ENCODE assay signal across 9 cellular contexts in the genomic region with DNA sequence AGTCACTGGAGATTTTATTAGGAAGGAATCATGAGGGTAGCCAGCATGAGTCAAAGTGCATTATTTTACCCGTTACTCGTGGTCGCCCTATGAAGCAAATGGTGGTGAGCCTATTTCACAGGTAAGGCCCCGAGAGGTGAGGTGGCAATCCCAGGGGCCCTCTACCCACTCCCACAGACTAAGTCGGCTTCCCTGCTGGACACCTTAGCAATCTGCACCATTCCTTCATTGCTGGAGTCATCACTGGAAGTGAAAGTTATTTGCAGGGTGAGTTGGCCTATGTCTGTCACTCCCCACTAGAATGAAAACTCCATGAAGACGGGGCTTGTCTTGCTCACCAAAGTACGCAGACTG. TPM values are rescaled to one million over a fixed set of nuclear protein-coding genes. Genes with fewer than 3 reads are reported as not detected.
DNase-seq lines count a peak whose midpoint lies in the region; ATAC-seq and TF ChIP-seq lines count a peak whose summit lies in the region.
"Had no signal": no experiment of that assay in that cellular context is flagged by ENCODE, and none has a peak within 500 bp of the region (broad histone marks: within the 10 kb centered on the region; RNA-seq: fewer than 3 reads in every experiment).

No MANE protein-coding gene starts in this region.

- no peak for TF ChIP-seq CTCF in transverse colon (IDR thresholded peaks at IDR 0.05)
- no peak for TF ChIP-seq CTCF in glutamatergic neuron (IDR thresholded peaks at IDR 0.05; ENCODE audit: partially characterized antibody, unreplicated experiment)

- no peaks in the 10 kb centered on the region for H3K36me3 Mint-ChIP-seq in activated naive CD4-positive, alpha-beta T cell treated with anti-CD3 and anti-CD28 coated beads for 36 hours (ENCODE audit: low read depth)
- no peaks in the 10 kb centered on the region for H3K36me3 Mint-ChIP-seq in glutamatergic neuron (ENCODE audit: unreplicated experiment)

- 70 to 100% methylated on average over 1 to 7 of the region's 7 CpGs for WGBS in transverse colon (ENCODE audit: low coverage in 1 of 2), 2 donors

- H3K4me1 ChIP-seq in mucosa of rectum (ENCODE audit: control insufficient read depth in 2 of 2, insufficient read depth in 2 of 2, low read length in 2 of 2) (peaks cover 46 to 68% of the 10 kb centered on the region in 2 donors), transverse colon (peaks cover 47 to 62% (median 50%) of the 10 kb centered on the region in 4 donors)

- H3K9me3 Mint-ChIP-seq in activated naive CD4-positive, alpha-beta T cell treated with anti-CD3 and anti-CD28 coated beads for 36 hours, result no peaks in the 10 kb centered on the region
- peaks cover 2% of the 10 kb centered on the region for H3K9me3 Mint-ChIP-seq in glutamatergic neuron (ENCODE audit: unreplicated experiment)
- H3K9me3 Mint-ChIP-seq: CD4-positive, alpha-beta T cell had no signal

- ATAC-seq in HG02642 (IDR thresholded peaks at IDR 0.05; ENCODE audit: poor library complexity, unreplicated experiment), result no peak
- no peak for ATAC-seq in activated CD4-positive, CD25-positive, alpha-beta regulatory T cell treated with anti-CD3 and anti-CD28 coated beads, Interleukin-2, amount 50 U/mL, for 24 hours

- peak overlapping the region; percentile 90 for H3K27ac Mint-ChIP-seq in activated naive CD4-positive, alpha-beta T cell treated with anti-CD3 and anti-CD28 coated beads for 36 hours
- no peak overlapping the region for H3K27ac Mint-ChIP-seq in glutamatergic neuron (ENCODE audit: unreplicated experiment)

- DNase-seq in activated naive CD4-positive, alpha-beta T cell treated with anti-CD3 and anti-CD28 coated beads for 36 hours, result peak; percentile 59
- no peak for DNase-seq in activated naive CD4-positive, alpha-beta T cell (lab: John Stamatoyannopoulos, UW)
- no peak for DNase-seq in transverse colon
- no peak for DNase-seq in glutamatergic neuron

- TF ChIP-seq EP300 in transverse colon (IDR thresholded peaks at IDR 0.05; ENCODE audit: low read depth), result no peak

- in situ Hi-C loops in transverse colon (cut with MboI; ENCODE audit: low pct_ligation_motif_present in 1 of 4, low pct_unique_long_range_greater_than_20kb in 1 of 4, low sequenced_read_pairs in 3 of 4), result loop anchor here in 1 of 4 donors (10.0 kb wide), 1 partner anchor 101 kb away; no protein-coding TSS in a partner anchor

- CTCF ChIA-PET in activated naive CD4-positive, alpha-beta T cell treated with anti-CD3 and anti-CD28 coated beads for 36 hours (lab: Charles Lee), result no interaction called here

- H3K27me3 ChIP-seq in mucosa of rectum (ENCODE audit: control insufficient read depth in 2 of 2, insufficient read depth in 2 of 2, low read length in 2 of 2), result no peaks in the 10 kb centered on the region
- no peaks in the 10 kb centered on the region for H3K27me3 ChIP-seq in transverse colon

- no peak for TF ChIP-seq POLR2A in transverse colon (IDR thresholded peaks at IDR 0.05)

- H3K27me3 Mint-ChIP-seq in activated naive CD4-positive, alpha-beta T cell treated with anti-CD3 and anti-CD28 coated beads for 36 hours (ENCODE audit: low read depth), result no peaks in the 10 kb centered on the region
- peaks cover 5% of the 10 kb centered on the region for H3K27me3 Mint-ChIP-seq in glutamatergic neuron (ENCODE audit: unreplicated experiment)
- H3K27me3 Mint-ChIP-seq: CD4-positive, alpha-beta T cell had no signal

- H3K4me3 ChIP-seq in mucosa of rectum (ENCODE audit: low read length in 2 of 2) (no peak overlapping the region), transverse colon (no peak overlapping the region)

- peak overlapping the region in 1 of 2 donors; percentile 75 for H3K9ac ChIP-seq in mucosa of rectum (ENCODE audit: low read depth in 1 of 2, low read length in 2 of 2)

- H3K9me3 ChIP-seq in mucosa of rectum (ENCODE audit: control insufficient read depth in 2 of 2, low read length in 2 of 2) (no peaks in the 10 kb centered on the region), transverse colon (no peaks in the 10 kb centered on the region)

- peaks cover 36% of the 10 kb centered on the region for H3K4me1 Mint-ChIP-seq in activated naive CD4-positive, alpha-beta T cell treated with anti-CD3 and anti-CD28 coated beads for 36 hours (ENCODE audit: low read depth)
- peaks cover 16% of the 10 kb centered on the region for H3K4me1 Mint-ChIP-seq in glutamatergic neuron (ENCODE audit: low read depth, unreplicated experiment)

- peak overlapping the region; percentile 90 for H3K27ac ChIP-seq in angular gyrus (ENCODE audit: low read depth, low read length)
- peak overlapping the region; percentile 94 to 95 for H3K27ac ChIP-seq in mucosa of rectum (ENCODE audit: low read depth in 2 of 2, low read length in 2 of 2)
- peak overlapping the region; percentile 86 to 91 (median 90) for H3K27ac ChIP-seq in transverse colon

- intact Hi-C loops in activated naive CD4-positive, alpha-beta T cell treated with anti-CD3 and anti-CD28 coated beads for 36 hours (cut with micrococcal nuclease), result loop anchor here (1.0 to 2.0 kb wide), 6 partner anchors 27 to 353 kb away; no protein-coding TSS in a partner anchor
- intact Hi-C loops in transverse colon (cut with DNase I; ENCODE audit: low total_unique reads), result no loop called here

- H3K36me3 ChIP-seq in mucosa of rectum (ENCODE audit: control insufficient read depth in 2 of 2, insufficient read depth in 2 of 2, low read length in 2 of 2) (no peaks in the 10 kb centered on the region), transverse colon (no peaks in the 10 kb centered on the region)

- H3K4me3 Mint-ChIP-seq in activated naive CD4-positive, alpha-beta T cell treated with anti-CD3 and anti-CD28 coated beads for 36 hours, result no peak overlapping the region
- H3K4me3 Mint-ChIP-seq in glutamatergic neuron (ENCODE audit: unreplicated experiment), result no peak overlapping the region
- H3K4me3 Mint-ChIP-seq: CD4-positive, alpha-beta T cell had no signal

RNA-seq across cellular contexts. Expression of a gene that starts 52.7 kb away (rescaled TPM):
- total RNA-seq in activated naive CD4-positive, alpha-beta T cell treated with anti-CD3 and anti-CD28 coated beads for 36 hours, result 100 to 1,000 TPM; 155 to 192 TPM
- 10 to 100 TPM; 16.9 to 72.9 (median 54.5) TPM for total RNA-seq in transverse colon
- total RNA-seq in glutamatergic neuron (ENCODE audit: unreplicated experiment), result 166 TPM
